In genomic region chr1:39427369-39427768, GRCh38 we compare ENCODE assay signal across 29 cellular contexts.
A peak's percentile ranks its signal among the peaks of the same experiment; 100 is the strongest.
DNase-seq lines count a peak whose midpoint lies in the region; ATAC-seq and TF ChIP-seq lines count a peak whose summit lies in the region.
"Had no signal": no experiment of that assay in that cellular context is flagged by ENCODE, and none has a peak within 500 bp of the region (broad histone marks: within the 10 kb centered on the region; RNA-seq: fewer than 3 reads in every experiment).

No MANE protein-coding gene starts in this region.

- no peak for DNase-seq in MCF 10A (ENCODE audit: unreplicated experiment)
- DNase-seq in mammary epithelial cell = no peak
- peak; percentile 23 to 56 for DNase-seq in cardiac muscle cell (ENCODE audit: low read depth in 1 of 2, low spot score in 1 of 2)
- no peak for DNase-seq in natural killer cell treated with Interleukin-12 subunit alpha and Interleukin-12 subunit beta and Interleukin-15 and Interleukin-18, amount 100 ng/mL, for 72 hours (ENCODE audit: low spot score)
- no peak for DNase-seq in stimulated activated CD4-positive, alpha-beta T cell treated with anti-CD3 and anti-CD28 coated beads, Interleukin-4, amount 100 ng/mL, for 24 hours
- no peak for DNase-seq in vagina (ENCODE audit: extremely low spot score in 2 of 2)
- DNase-seq in effector CD8-positive, alpha-beta T cell (lab: John Stamatoyannopoulos, UW) = no peak
- DNase-seq: activated CD4-positive, alpha-beta memory T cell treated with anti-CD3 and anti-CD28 coated beads for 36 hours; activated CD4-positive, alpha-beta T cell treated with anti-CD3 and anti-CD28 coated beads for 1 hour; activated effector memory CD4-positive, alpha-beta T cell treated with Interleukin-2 at 50 U/mL for 16 hours; activated naive CD8-positive, alpha-beta T cell treated with anti-CD3 and anti-CD28 coated beads for 36 hours; aorta; CD4-positive, alpha-beta T cell; DND-41; endodermal cell; foreskin keratinocyte; GF-D8; H9; Kasumi-1; kidney glomerular epithelial cell; NCI-H146; SHP77 treated with DMSO at 0.1 percent for 48 hours; sigmoid colon; substantia nigra had no signal

- H3K4me2 ChIP-seq in mammary epithelial cell (ENCODE audit: insufficient read depth, low read depth, low read length) = no peak overlapping the region
- H3K4me2 ChIP-seq: A549 had no signal

- H3K4me3 ChIP-seq in mammary epithelial cell (replicated peaks in 1 of 3; ENCODE audit: insufficient read depth in 1 of 3, low read depth in 2 of 3, low read length in 3 of 3) (no peak overlapping the region), cardiac muscle cell (no peak overlapping the region), vagina (no peak overlapping the region)
- H3K4me3 ChIP-seq: A549, esophagus muscularis mucosa, sigmoid colon had no signal

- no peaks in the 10 kb centered on the region for H3K27me3 Mint-ChIP-seq in MCF 10A (ENCODE audit: insufficient read depth, unreplicated experiment)
- H3K27me3 Mint-ChIP-seq in natural killer cell treated with Interleukin-12 subunit alpha and Interleukin-12 subunit beta and Interleukin-15 and Interleukin-18, amount 100 ng/mL, for 72 hours = no peaks in the 10 kb centered on the region
- H3K27me3 Mint-ChIP-seq: activated CD4-positive, alpha-beta memory T cell treated with anti-CD3 and anti-CD28 coated beads for 36 hours; activated naive CD8-positive, alpha-beta T cell treated with anti-CD3 and anti-CD28 coated beads for 36 hours; CD4-positive, alpha-beta T cell had no signal

- H3K4me3 Mint-ChIP-seq in MCF 10A (ENCODE audit: unreplicated experiment) = no peak overlapping the region
- H3K4me3 Mint-ChIP-seq in natural killer cell treated with Interleukin-12 subunit alpha and Interleukin-12 subunit beta and Interleukin-15 and Interleukin-18, amount 100 ng/mL, for 72 hours = no peak overlapping the region
- H3K4me3 Mint-ChIP-seq: activated CD4-positive, alpha-beta memory T cell treated with anti-CD3 and anti-CD28 coated beads for 36 hours; activated naive CD8-positive, alpha-beta T cell treated with anti-CD3 and anti-CD28 coated beads for 36 hours; CD4-positive, alpha-beta T cell; endodermal cell; H9; stimulated activated effector memory CD8-positive, alpha-beta T cell treated with anti-CD3 and anti-CD28 coated beads, Interleukin-12 subunit alpha, Interleukin-12 subunit beta, amount 100 ng/mL, for 72 hours had no signal

- peaks cover 46% of the 10 kb centered on the region for H3K36me3 ChIP-seq in mammary epithelial cell (ENCODE audit: insufficient read depth, low read length)
- peaks cover 75% of the 10 kb centered on the region for H3K36me3 ChIP-seq in cardiac muscle cell
- peaks cover 0 to 84% of the 10 kb centered on the region in 2 donors for H3K36me3 ChIP-seq in vagina

- no peaks in the 10 kb centered on the region for H4K20me1 ChIP-seq in mammary epithelial cell (ENCODE audit: insufficient read depth, low read length)

- ATAC-seq in natural killer cell treated with Interleukin-12 subunit alpha and Interleukin-12 subunit beta and Interleukin-15 and Interleukin-18, amount 100 ng/mL, for 72 hours = no peak
- no peak for ATAC-seq in HG02852 (IDR thresholded peaks at IDR 0.05; ENCODE audit: unreplicated experiment)
- ATAC-seq: A549; foreskin keratinocyte; Panc1; stimulated activated effector memory CD8-positive, alpha-beta T cell treated with anti-CD3 and anti-CD28 coated beads, Interleukin-12 subunit alpha, Interleukin-12 subunit beta, amount 100 ng/mL, for 72 hours had no signal

- H3K27me3 ChIP-seq in mammary epithelial cell (ENCODE audit: insufficient read depth, low read length) (no peaks in the 10 kb centered on the region), cardiac muscle cell (no peaks in the 10 kb centered on the region), vagina (no peaks in the 10 kb centered on the region)
- H3K27me3 ChIP-seq: esophagus muscularis mucosa, foreskin keratinocyte, sigmoid colon had no signal

- dilution Hi-C loops in mammary epithelial cell (cut with HindIII; ENCODE audit: low sequenced_read_pairs) = no loop called here

- BruUV-seq in MCF 10A (replicated peaks; lab: Mats Ljungman, UMichigan) (no TSS peak), mammary epithelial cell (replicated peaks; lab: Mats Ljungman, UMichigan) (no TSS peak)

- peaks cover 73% of the 10 kb centered on the region for H3K36me3 Mint-ChIP-seq in MCF 10A (ENCODE audit: insufficient read depth, unreplicated experiment)
- peaks cover 54% of the 10 kb centered on the region for H3K36me3 Mint-ChIP-seq in natural killer cell treated with Interleukin-12 subunit alpha and Interleukin-12 subunit beta and Interleukin-15 and Interleukin-18, amount 100 ng/mL, for 72 hours

- H2AFZ ChIP-seq in mammary epithelial cell (ENCODE audit: low read depth, low read length) = no peak overlapping the region

- H3K27ac Mint-ChIP-seq in MCF 10A (ENCODE audit: low read depth, unreplicated experiment) = peak overlapping the region; percentile 32
- peak overlapping the region; percentile 40 to 57 for H3K27ac Mint-ChIP-seq in natural killer cell treated with Interleukin-12 subunit alpha and Interleukin-12 subunit beta and Interleukin-15 and Interleukin-18, amount 100 ng/mL, for 72 hours
- H3K27ac Mint-ChIP-seq: activated CD4-positive, alpha-beta memory T cell treated with anti-CD3 and anti-CD28 coated beads for 36 hours; endodermal cell; H9 had no signal

- TF ChIP-seq POLR2A in vagina (IDR thresholded peaks at IDR 0.05) = no peak

- H3K4me1 Mint-ChIP-seq in MCF 10A (ENCODE audit: insufficient read depth, unreplicated experiment) = peaks cover 11% of the 10 kb centered on the region
- H3K4me1 Mint-ChIP-seq in natural killer cell treated with Interleukin-12 subunit alpha and Interleukin-12 subunit beta and Interleukin-15 and Interleukin-18, amount 100 ng/mL, for 72 hours (ENCODE audit: low read depth in 2 of 2) = peaks cover 8 to 23% of the 10 kb centered on the region in 2 donors
- H3K4me1 Mint-ChIP-seq: H9 had no signal

- H3K9me3 ChIP-seq in mammary epithelial cell (replicated peaks; ENCODE audit: insufficient read depth, low read length) (no peaks in the 10 kb centered on the region), cardiac muscle cell (ENCODE audit: low read depth) (no peaks in the 10 kb centered on the region), vagina (no peaks in the 10 kb centered on the region)
- H3K9me3 ChIP-seq: A549, esophagus muscularis mucosa, sigmoid colon had no signal

- H3K9ac ChIP-seq in mammary epithelial cell (ENCODE audit: insufficient read depth, low read length) = no peak overlapping the region

- H3K79me2 ChIP-seq in mammary epithelial cell (ENCODE audit: insufficient read depth, low read length) = peaks cover 12% of the 10 kb centered on the region

- no peaks in the 10 kb centered on the region for H3K9me3 Mint-ChIP-seq in MCF 10A (ENCODE audit: unreplicated experiment)
- H3K9me3 Mint-ChIP-seq in natural killer cell treated with Interleukin-12 subunit alpha and Interleukin-12 subunit beta and Interleukin-15 and Interleukin-18, amount 100 ng/mL, for 72 hours = no peaks in the 10 kb centered on the region
- H3K9me3 Mint-ChIP-seq: activated CD4-positive, alpha-beta memory T cell treated with anti-CD3 and anti-CD28 coated beads for 36 hours; activated naive CD8-positive, alpha-beta T cell treated with anti-CD3 and anti-CD28 coated beads for 36 hours; CD4-positive, alpha-beta T cell; endodermal cell; H9; stimulated activated effector memory CD8-positive, alpha-beta T cell treated with anti-CD3 and anti-CD28 coated beads, Interleukin-12 subunit alpha, Interleukin-12 subunit beta, amount 100 ng/mL, for 72 hours had no signal

- TF ChIP-seq CTCF in MCF 10A (IDR thresholded peaks at IDR 0.05; ENCODE audit: unreplicated experiment) (no peak), mammary epithelial cell (conservative IDR thresholded peaks at IDR 0.05 in 1 of 2, IDR thresholded peaks at IDR 0.05 in 1 of 2; ENCODE audit: extremely low read depth in 1 of 2, insufficient read depth in 1 of 2, low read depth in 1 of 2, low read length in 2 of 2) (no peak), cardiac muscle cell (IDR thresholded peaks at IDR 0.05; ENCODE audit: low read depth, low read length) (no peak), vagina (IDR thresholded peaks at IDR 0.05) (no peak)

- WGBS in mammary epithelial cell (ENCODE audit: low coverage, missing lambda C conversion rate) = 92% methylated on average over 1 of the region's 1 CpG

- H3K4me1 ChIP-seq in mammary epithelial cell (ENCODE audit: insufficient read depth, low read length) (no peaks in the 10 kb centered on the region), cardiac muscle cell (ENCODE audit: low read depth) (peaks cover 26% of the 10 kb centered on the region), vagina (peaks cover 9% of the 10 kb centered on the region)
- H3K4me1 ChIP-seq: A549, foreskin keratinocyte had no signal

- CTCF ChIA-PET in MCF 10A (lab: Yijun Ruan, JAX) (interaction anchor here (1.3 kb wide), 1 partner anchor 16 kb away, joined by 7 read pairs; no protein-coding TSS in a partner anchor), mammary epithelial cell (lab: Charles Lee; ENCODE audit: low non-redundant PET) (no interaction called here)

- POLR2A ChIA-PET in MCF 10A (lab: Yijun Ruan, JAX) = interaction anchor here (0.6 to 0.9 kb wide), 3 partner anchors 10 to 58 kb away, joined by 3 read pairs; no protein-coding TSS in a partner anchor

- no peak overlapping the region for H3K27ac ChIP-seq in mammary epithelial cell (ENCODE audit: insufficient read depth, low read depth, low read length)
- peak overlapping the region; percentile 69 for H3K27ac ChIP-seq in cardiac muscle cell
- no peak overlapping the region for H3K27ac ChIP-seq in vagina
- H3K27ac ChIP-seq: A549, foreskin keratinocyte had no signal

- intact Hi-C loops in MCF 10A (cut with micrococcal nuclease) (no loop called here), mammary epithelial cell (cut with micrococcal nuclease) (no loop called here), vagina (cut with DNase I) (loop anchor here (10.0 kb wide), 1 partner anchor 107 kb away; no protein-coding TSS in a partner anchor)

- in situ Hi-C loops in mammary epithelial cell (cut with MboI; ENCODE audit: low sequenced_read_pairs in 2 of 2) = no loop called here

Comparison
In these comparisons a context has a peak if more than half of its experiments do, and no peak if none do; other contexts are left out.
1. DNase-seq: peak in cardiac muscle cell (2 of 2); none in MCF 10A (single experiment), mammary epithelial cell (single experiment), natural killer cell treated with Interleukin-12 subunit alpha and Interleukin-12 subunit beta and Interleukin-15 and Interleukin-18, amount 100 ng/mL, for 72 hours (single experiment), stimulated activated CD4-positive, alpha-beta T cell treated with anti-CD3 and anti-CD28 coated beads, Interleukin-4, amount 100 ng/mL, for 24 hours (single experiment), vagina (0 of 2) and effector CD8-positive, alpha-beta T cell (single experiment).